21 cellular contexts compared by ENCODE assay signal in the genomic region with DNA sequence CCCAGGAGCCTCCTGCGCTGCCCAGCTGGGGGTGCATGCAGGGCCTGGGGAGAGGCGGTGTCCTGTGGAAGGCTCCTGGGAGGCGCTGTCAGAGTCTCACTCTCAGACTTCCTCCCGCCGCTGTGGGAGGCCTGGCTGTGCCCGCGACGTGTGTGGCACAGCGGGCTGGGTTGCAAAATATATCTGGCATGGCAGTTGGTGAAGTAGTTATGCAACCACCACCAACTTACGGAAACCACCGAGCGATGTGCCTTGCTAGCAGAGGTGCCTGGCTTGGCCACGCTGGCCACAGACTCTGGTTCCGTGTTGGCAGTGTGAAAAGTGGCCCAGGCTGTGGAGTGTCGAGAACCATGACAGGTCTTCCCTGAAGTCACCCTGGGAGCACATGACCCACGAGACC. TPM values are rescaled to one million over a fixed set of nuclear protein-coding genes. Genes with fewer than 3 reads are reported as not detected.
A peak's percentile ranks its signal among the peaks of the same experiment; 100 is the strongest.
DNase-seq lines count a peak whose midpoint lies in the region; ATAC-seq and TF ChIP-seq lines count a peak whose summit lies in the region.
"Had no signal": no experiment of that assay in that cellular context is flagged by ENCODE, and none has a peak within 500 bp of the region (broad histone marks: within the 10 kb centered on the region; RNA-seq: fewer than 3 reads in every experiment).

No MANE protein-coding gene starts in this region.

- ATAC-seq in right cardiac atrium (peak; percentile 21 to 24), left ventricle myocardium superior (no peak), lower lobe of right lung (peak in 1 of 2 donors; percentile 42), GM18505 (IDR thresholded peaks at IDR 0.05; ENCODE audit: unreplicated experiment) (no peak)
- no peak for ATAC-seq in activated T-helper 17 cell treated with anti-CD3 and anti-CD28 coated beads, Interleukin-2, amount 50 U/mL, for 72 hours (replicated peaks)
- ATAC-seq: Right ventricle myocardium inferior had no signal

- H3K27ac ChIP-seq in right cardiac atrium (ENCODE audit: low read length) (no peak overlapping the region), lower lobe of right lung (peak overlapping the region; percentile 66), Karpas-422 (ENCODE audit: low read length) (no peak overlapping the region)
- H3K27ac ChIP-seq: C4-2B, GM23248, KMS-11 had no signal

- intact Hi-C loops in right cardiac atrium (cut with DNase I) (no loop called here), left ventricle myocardium superior (cut with micrococcal nuclease) (no loop called here), lower lobe of right lung (cut with DNase I) (no loop called here)

- no peaks in the 10 kb centered on the region for H3K4me1 ChIP-seq in right cardiac atrium (ENCODE audit: control insufficient read depth, insufficient read depth, low read length)
- H3K4me1 ChIP-seq in lower lobe of right lung, result peaks cover 13% of the 10 kb centered on the region
- H3K4me1 ChIP-seq in Karpas-422 (ENCODE audit: low read length), result no peaks in the 10 kb centered on the region
- H3K4me1 ChIP-seq: Caco-2 had no signal

- no peak overlapping the region for H3K4me2 ChIP-seq in Karpas-422 (ENCODE audit: low read depth, low read length, poor library complexity, severe bottlenecking)
- H3K4me2 ChIP-seq: KMS-11, SK-N-SH had no signal

- no peaks in the 10 kb centered on the region for H3K79me2 ChIP-seq in Karpas-422 (ENCODE audit: low read length)

- H4K20me1 ChIP-seq in Karpas-422 (ENCODE audit: insufficient read depth, low read depth, low read length), result no peaks in the 10 kb centered on the region

- H3K27me3 ChIP-seq in right cardiac atrium (ENCODE audit: control insufficient read depth, insufficient read depth) (no peaks in the 10 kb centered on the region), lower lobe of right lung (ENCODE audit: low read depth) (no peaks in the 10 kb centered on the region), Karpas-422 (ENCODE audit: low read length) (no peaks in the 10 kb centered on the region)

- no peak overlapping the region for H3K4me3 ChIP-seq in right cardiac atrium (ENCODE audit: low read length)
- no peak overlapping the region for H3K4me3 ChIP-seq in lower lobe of right lung
- H3K4me3 ChIP-seq in Karpas-422 (ENCODE audit: low read length), result no peak overlapping the region
- H3K4me3 ChIP-seq: GM23248, MG63 had no signal

- H3K4me1 Mint-ChIP-seq in activated T-helper 17 cell treated with anti-CD3 and anti-CD28 coated beads, Interleukin-2, amount 50 U/mL, for 72 hours, result no peaks in the 10 kb centered on the region

- H3K9ac ChIP-seq in Karpas-422 (ENCODE audit: low read length), result no peak overlapping the region
- H3K9ac ChIP-seq: GM23248, KMS-11, SK-N-SH had no signal

- H2AFZ ChIP-seq in Karpas-422 (ENCODE audit: low read length), result no peak overlapping the region
- H2AFZ ChIP-seq: GM23248 had no signal

- H3K27ac Mint-ChIP-seq in activated T-helper 17 cell treated with anti-CD3 and anti-CD28 coated beads, Interleukin-2, amount 50 U/mL, for 72 hours, result no peak overlapping the region

- H3K36me3 Mint-ChIP-seq in activated T-helper 17 cell treated with anti-CD3 and anti-CD28 coated beads, Interleukin-2, amount 50 U/mL, for 72 hours (ENCODE audit: low read depth), result no peaks in the 10 kb centered on the region

- H3K36me3 ChIP-seq in lower lobe of right lung, result no peaks in the 10 kb centered on the region
- no peaks in the 10 kb centered on the region for H3K36me3 ChIP-seq in Karpas-422 (ENCODE audit: insufficient read depth, low read length)
- H3K36me3 ChIP-seq: MG63 had no signal

- no peak overlapping the region for H3K4me3 Mint-ChIP-seq in activated T-helper 17 cell treated with anti-CD3 and anti-CD28 coated beads, Interleukin-2, amount 50 U/mL, for 72 hours

- peaks cover 42% of the 10 kb centered on the region for H3K27me3 Mint-ChIP-seq in activated T-helper 17 cell treated with anti-CD3 and anti-CD28 coated beads, Interleukin-2, amount 50 U/mL, for 72 hours

- no peaks in the 10 kb centered on the region for H3K9me2 ChIP-seq in Karpas-422 (replicated peaks; ENCODE audit: insufficient read depth, low read length)
- H3K9me2 ChIP-seq: SK-N-SH had no signal

- in situ Hi-C loops in GM13977 (cut with MboI; ENCODE audit: low pct_unique_long_range_greater_than_20kb, low sequenced_read_pairs, unreplicated experiment), result no loop called here

- 89% methylated on average over 16 of the region's 16 CpGs for WGBS in right cardiac atrium

- TF ChIP-seq CTCF in lower lobe of right lung (IDR thresholded peaks at IDR 0.05) (no peak), GM13977 (IDR thresholded peaks at IDR 0.05; ENCODE audit: extremely low read depth, insufficient read depth, missing control alignments) (no peak)

- H3K9me3 ChIP-seq in right cardiac atrium (ENCODE audit: control insufficient read depth, low read length) (no peaks in the 10 kb centered on the region), lower lobe of right lung (no peaks in the 10 kb centered on the region), Karpas-422 (ENCODE audit: low read length) (no peaks in the 10 kb centered on the region)
- H3K9me3 ChIP-seq: Caco-2, MG63, SK-N-SH had no signal

- DNase-seq in right cardiac atrium (peak in 1 of 3 donors; percentile 44), left ventricle myocardium superior (no peak), NOMO-1 treated with dmso at 0.1 percent for 144 hours (lab: John Stamatoyannopoulos, UW; ENCODE audit: unreplicated experiment) (peak; percentile 93), lower lobe of right lung (no peak), GM13977 (ENCODE audit: low spot score) (no peak), Karpas-422 (no peak)
- DNase-seq: 8988T; Caco-2; GM23248; MG63; NCI-H1436; NCI-H2081 treated with DMSO at 0.1 percent for 48 hours; NCI-H2227 treated with DMSO at 0.1 percent for 48 hours; NCI-H526 treated with DMSO at 0.1 percent for 48 hours; NK-92 treated with Interleukin-12 subunit alpha and Interleukin-12 subunit beta, amount 100 ng/mL, for 24 hours; SK-N-SH had no signal

- no peak for TF ChIP-seq POLR2A in GM18505 (IDR thresholded peaks at IDR 0.05; ENCODE audit: borderline replicate concordance, extremely low read depth, insufficient read depth, insufficient read length)

- no peaks in the 10 kb centered on the region for H3K9me3 Mint-ChIP-seq in activated T-helper 17 cell treated with anti-CD3 and anti-CD28 coated beads, Interleukin-2, amount 50 U/mL, for 72 hours

RNA-seq across cellular contexts. Expression of gene GATA2, which starts 30.6 kb away (rescaled TPM):
- total RNA-seq in right cardiac atrium (10 to 100 TPM in 3 of 4 donors, 1 to 10 TPM in 1; 9.7 to 18.1 (median 15.4) TPM), left ventricle myocardium superior (8.0 TPM), lower lobe of right lung (68.3 TPM)
- polyA plus RNA-seq in right cardiac atrium, result 14.3 TPM
- total RNA-seq in activated T-helper 17 cell treated with anti-CD3 and anti-CD28 coated beads, Interleukin-2, amount 50 U/mL, for 72 hours, result 1 to 10 TPM in 1 of 2 donors, under 1 TPM in 1; 0.17 to 1.1 TPM
- not detected in 2 replicates for total RNA-seq in Karpas-422 (2014; rRNA removed; shearing (Covaris generic); ENCODE audit: low replicate concordance)

RNA-seq across cellular contexts. Expression of gene DNAJB8, which starts 56.9 kb away (rescaled TPM):
- total RNA-seq in right cardiac atrium (not detected), left ventricle myocardium superior (not detected), lower lobe of right lung (not detected)
- polyA plus RNA-seq in right cardiac atrium, result not detected
- not detected for total RNA-seq in activated T-helper 17 cell treated with anti-CD3 and anti-CD28 coated beads, Interleukin-2, amount 50 U/mL, for 72 hours
- total RNA-seq in Karpas-422 (2014; rRNA removed; shearing (Covaris generic); ENCODE audit: low replicate concordance), result not detected in 2 replicates
- total RNA-seq: Caco-2, GM23248, Right ventricle myocardium inferior had no signal
- polyA plus RNA-seq: GM23248, SK-N-SH had no signal

Comparison
In these comparisons a context has a peak if more than half of its experiments do, and no peak if none do; other contexts are left out.
1. ATAC-seq: peak in right cardiac atrium (2 of 2); none in left ventricle myocardium superior (single experiment), activated T-helper 17 cell treated with anti-CD3 and anti-CD28 coated beads, Interleukin-2, amount 50 U/mL, for 72 hours (single experiment) and GM18505 (single experiment).